Comparison of ENCODE assay signal across 1 cellular context in the genomic region with DNA sequence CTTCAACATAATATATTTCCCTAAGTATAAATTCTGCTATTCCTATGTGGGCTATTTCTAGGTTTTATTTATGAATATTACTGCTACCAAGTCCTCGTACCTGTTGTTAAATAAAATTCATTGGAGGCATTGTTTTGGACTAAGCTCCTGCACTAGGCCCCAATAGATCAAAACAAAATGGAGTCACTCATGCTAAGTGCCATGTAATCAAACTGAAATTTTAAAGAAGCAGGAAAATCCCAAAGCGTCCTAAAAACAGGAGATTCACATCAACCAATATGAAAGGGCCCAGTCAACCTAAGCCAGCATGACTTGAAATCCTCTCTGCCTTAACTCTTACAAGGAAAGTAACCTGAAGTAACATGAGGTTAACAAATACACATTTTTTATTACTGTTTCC.
A peak's percentile ranks its signal among the peaks of the same experiment; 100 is the strongest.
TF ChIP-seq lines count a peak whose summit lies in the region.

No MANE protein-coding gene starts in this region.

TF ChIP-seq in K562, 482 proteins besides CTCF, POLR2A, EP300 and RAD21 (continued from another document):
- TF ChIP-seq, protein P1, sequence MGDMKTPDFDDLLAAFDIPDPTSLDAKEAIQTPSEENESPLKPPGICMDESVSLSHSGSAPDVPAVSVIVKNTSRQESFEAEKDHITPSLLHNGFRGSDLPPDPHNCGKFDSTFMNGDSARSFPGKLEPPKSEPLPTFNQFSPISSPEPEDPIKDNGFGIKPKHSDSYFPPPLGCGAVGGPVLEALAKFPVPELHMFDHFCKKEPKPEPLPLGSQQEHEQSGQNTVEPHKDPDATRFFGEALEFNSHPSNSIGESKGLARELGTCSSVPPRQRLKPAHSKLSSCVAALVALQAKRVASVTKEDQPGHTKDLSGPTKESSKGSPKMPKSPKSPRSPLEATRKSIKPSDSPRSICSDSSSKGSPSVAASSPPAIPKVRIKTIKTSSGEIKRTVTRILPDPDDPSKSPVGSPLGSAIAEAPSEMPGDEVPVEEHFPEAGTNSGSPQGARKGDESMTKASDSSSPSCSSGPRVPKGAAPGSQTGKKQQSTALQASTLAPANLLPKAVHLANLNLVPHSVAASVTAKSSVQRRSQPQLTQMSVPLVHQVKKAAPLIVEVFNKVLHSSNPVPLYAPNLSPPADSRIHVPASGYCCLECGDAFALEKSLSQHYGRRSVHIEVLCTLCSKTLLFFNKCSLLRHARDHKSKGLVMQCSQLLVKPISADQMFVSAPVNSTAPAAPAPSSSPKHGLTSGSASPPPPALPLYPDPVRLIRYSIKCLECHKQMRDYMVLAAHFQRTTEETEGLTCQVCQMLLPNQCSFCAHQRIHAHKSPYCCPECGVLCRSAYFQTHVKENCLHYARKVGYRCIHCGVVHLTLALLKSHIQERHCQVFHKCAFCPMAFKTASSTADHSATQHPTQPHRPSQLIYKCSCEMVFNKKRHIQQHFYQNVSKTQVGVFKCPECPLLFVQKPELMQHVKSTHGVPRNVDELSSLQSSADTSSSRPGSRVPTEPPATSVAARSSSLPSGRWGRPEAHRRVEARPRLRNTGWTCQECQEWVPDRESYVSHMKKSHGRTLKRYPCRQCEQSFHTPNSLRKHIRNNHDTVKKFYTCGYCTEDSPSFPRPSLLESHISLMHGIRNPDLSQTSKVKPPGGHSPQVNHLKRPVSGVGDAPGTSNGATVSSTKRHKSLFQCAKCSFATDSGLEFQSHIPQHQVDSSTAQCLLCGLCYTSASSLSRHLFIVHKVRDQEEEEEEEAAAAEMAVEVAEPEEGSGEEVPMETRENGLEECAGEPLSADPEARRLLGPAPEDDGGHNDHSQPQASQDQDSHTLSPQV (IDR thresholded peaks at IDR 0.05) = peak; percentile 65; the same call in 1 of the 2 replicates
- TF ChIP-seq TAF7 (tag; IDR thresholded peaks at IDR 0.05) (peak; percentile 18; the same call in 1 of the 2 replicates), SLC30A9 (CRISPR knock-in tag; IDR thresholded peaks at IDR 0.05) (no peak), CXXC5 (CRISPR knock-in tag; IDR thresholded peaks at IDR 0.05) (peak; percentile 78), DIDO1 (tag; IDR thresholded peaks at IDR 0.05; ENCODE audit: low read depth) (0 out of 2 replicates have a peak, but pooled peaks have one; percentile 34), ERF (CRISPR knock-in tag; IDR thresholded peaks at IDR 0.05) (no peak), ZBTB17 (CRISPR knock-in tag; IDR thresholded peaks at IDR 0.05) (peak; percentile 90), ELF4 (CRISPR knock-in tag; IDR thresholded peaks at IDR 0.05) (peak; percentile 68; the same call in 1 of the 2 replicates), ZNF586 (CRISPR knock-in tag; conservative IDR thresholded peaks at IDR 0.05) (0 out of 2 replicates have a peak, but pooled peaks have one; percentile 47), KLF16 (IDR thresholded peaks at IDR 0.05) (no peak), BACH1 (tag; IDR thresholded peaks at IDR 0.05) (peak; percentile 62; the same call in 1 of the 2 replicates), RFX5 (IDR thresholded peaks at IDR 0.05; ENCODE audit: low read depth, low read length) (no peak), ZNF644 (tag; IDR thresholded peaks at IDR 0.05; ENCODE audit: low read depth) (peak; percentile 78; the same call in 1 of the 2 replicates), FOXA1 (IDR thresholded peaks at IDR 0.05; ENCODE audit: borderline replicate concordance) (no peak), MAZ (CRISPR knock-in tag; conservative IDR thresholded peaks at IDR 0.05 in 1 of 2, IDR thresholded peaks at IDR 0.05 in 1 of 2) (0 out of 4 replicates have a peak, but pooled peaks of 1 of the 2 experiments have one; percentile 21), ZNF311 (CRISPR knock-in tag; IDR thresholded peaks at IDR 0.05) (peak; percentile 86), ZNF583 (CRISPR knock-in tag; IDR thresholded peaks at IDR 0.05) (no peak), KLF6 (CRISPR knock-in tag; IDR thresholded peaks at IDR 0.05; ENCODE audit: borderline replicate concordance) (peak; percentile 80; the same call in 1 of the 2 replicates), ZNF324 (CRISPR knock-in tag; IDR thresholded peaks at IDR 0.05) (0 out of 2 replicates have a peak, but pooled peaks have one; percentile 28), MYC (IDR thresholded peaks at IDR 0.05; ENCODE audit: low read depth, low read length) (no peak), MYC (CRISPR knock-in tag; IDR thresholded peaks at IDR 0.05; ENCODE audit: borderline replicate concordance, low read depth) (no peak), ZNF316 (IDR thresholded peaks at IDR 0.05) (no peak), DMBX1 (CRISPR knock-in tag; IDR thresholded peaks at IDR 0.05; ENCODE audit: borderline replicate concordance) (peak; percentile 99), ZNF23 (CRISPR knock-in tag; IDR thresholded peaks at IDR 0.05) (peak; percentile 81), DDX20 (tag; IDR thresholded peaks at IDR 0.05; ENCODE audit: low read depth) (peak; percentile 94), PCBP1 (IDR thresholded peaks at IDR 0.05; ENCODE audit: low read depth, low read length, poor library complexity, severe bottlenecking) (no peak), ZNF79 (CRISPR knock-in tag; IDR thresholded peaks at IDR 0.05; ENCODE audit: low read depth) (peak; percentile 73), PTTG1 (tag; IDR thresholded peaks at IDR 0.05; ENCODE audit: low read depth) (0 out of 2 replicates have a peak, but pooled peaks have one; percentile 59), MECOM (CRISPR knock-in tag; IDR thresholded peaks at IDR 0.05) (peak; percentile 75; the same call in 1 of the 2 replicates), CHD4 (IDR thresholded peaks at IDR 0.05; ENCODE audit: insufficient read depth, insufficient replicate concordance, low read depth, low read length, poor library complexity, severe bottlenecking) (no peak), ZNF24 (IDR thresholded peaks at IDR 0.05) (no peak)
- TF ChIP-seq, protein P2, sequence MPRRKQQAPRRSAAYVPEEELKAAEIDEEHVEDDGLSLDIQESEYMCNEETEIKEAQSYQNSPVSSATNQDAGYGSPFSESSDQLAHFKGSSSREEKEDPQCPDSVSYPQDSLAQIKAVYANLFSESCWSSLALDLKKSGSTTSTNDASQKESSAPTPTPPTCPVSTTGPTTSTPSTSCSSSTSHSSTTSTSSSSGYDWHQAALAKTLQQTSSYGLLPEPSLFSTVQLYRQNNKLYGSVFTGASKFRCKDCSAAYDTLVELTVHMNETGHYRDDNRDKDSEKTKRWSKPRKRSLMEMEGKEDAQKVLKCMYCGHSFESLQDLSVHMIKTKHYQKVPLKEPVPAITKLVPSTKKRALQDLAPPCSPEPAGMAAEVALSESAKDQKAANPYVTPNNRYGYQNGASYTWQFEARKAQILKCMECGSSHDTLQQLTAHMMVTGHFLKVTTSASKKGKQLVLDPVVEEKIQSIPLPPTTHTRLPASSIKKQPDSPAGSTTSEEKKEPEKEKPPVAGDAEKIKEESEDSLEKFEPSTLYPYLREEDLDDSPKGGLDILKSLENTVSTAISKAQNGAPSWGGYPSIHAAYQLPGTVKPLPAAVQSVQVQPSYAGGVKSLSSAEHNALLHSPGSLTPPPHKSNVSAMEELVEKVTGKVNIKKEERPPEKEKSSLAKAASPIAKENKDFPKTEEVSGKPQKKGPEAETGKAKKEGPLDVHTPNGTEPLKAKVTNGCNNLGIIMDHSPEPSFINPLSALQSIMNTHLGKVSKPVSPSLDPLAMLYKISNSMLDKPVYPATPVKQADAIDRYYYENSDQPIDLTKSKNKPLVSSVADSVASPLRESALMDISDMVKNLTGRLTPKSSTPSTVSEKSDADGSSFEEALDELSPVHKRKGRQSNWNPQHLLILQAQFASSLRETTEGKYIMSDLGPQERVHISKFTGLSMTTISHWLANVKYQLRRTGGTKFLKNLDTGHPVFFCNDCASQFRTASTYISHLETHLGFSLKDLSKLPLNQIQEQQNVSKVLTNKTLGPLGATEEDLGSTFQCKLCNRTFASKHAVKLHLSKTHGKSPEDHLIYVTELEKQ (CRISPR knock-in tag; IDR thresholded peaks at IDR 0.05) = peak; percentile 85
- TF ChIP-seq, protein P3, sequence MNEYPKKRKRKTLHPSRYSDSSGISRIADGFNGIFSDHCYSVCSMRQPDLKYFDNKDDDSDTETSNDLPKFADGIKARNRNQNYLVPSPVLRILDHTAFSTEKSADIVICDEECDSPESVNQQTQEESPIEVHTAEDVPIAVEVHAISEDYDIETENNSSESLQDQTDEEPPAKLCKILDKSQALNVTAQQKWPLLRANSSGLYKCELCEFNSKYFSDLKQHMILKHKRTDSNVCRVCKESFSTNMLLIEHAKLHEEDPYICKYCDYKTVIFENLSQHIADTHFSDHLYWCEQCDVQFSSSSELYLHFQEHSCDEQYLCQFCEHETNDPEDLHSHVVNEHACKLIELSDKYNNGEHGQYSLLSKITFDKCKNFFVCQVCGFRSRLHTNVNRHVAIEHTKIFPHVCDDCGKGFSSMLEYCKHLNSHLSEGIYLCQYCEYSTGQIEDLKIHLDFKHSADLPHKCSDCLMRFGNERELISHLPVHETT (CRISPR knock-in tag; conservative IDR thresholded peaks at IDR 0.05 in 1 of 2, IDR thresholded peaks at IDR 0.05 in 1 of 2) = peak in 1 of 2 experiments; percentile 84; a peak in 2 of 4 replicates
- TF ChIP-seq, protein P4, sequence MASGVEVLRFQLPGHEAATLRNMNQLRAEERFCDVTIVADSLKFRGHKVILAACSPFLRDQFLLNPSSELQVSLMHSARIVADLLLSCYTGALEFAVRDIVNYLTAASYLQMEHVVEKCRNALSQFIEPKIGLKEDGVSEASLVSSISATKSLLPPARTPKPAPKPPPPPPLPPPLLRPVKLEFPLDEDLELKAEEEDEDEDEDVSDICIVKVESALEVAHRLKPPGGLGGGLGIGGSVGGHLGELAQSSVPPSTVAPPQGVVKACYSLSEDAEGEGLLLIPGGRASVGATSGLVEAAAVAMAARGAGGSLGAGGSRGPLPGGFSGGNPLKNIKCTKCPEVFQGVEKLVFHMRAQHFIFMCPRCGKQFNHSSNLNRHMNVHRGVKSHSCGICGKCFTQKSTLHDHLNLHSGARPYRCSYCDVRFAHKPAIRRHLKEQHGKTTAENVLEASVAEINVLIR (CRISPR knock-in tag; IDR thresholded peaks at IDR 0.05) = peak; percentile 79
- TF ChIP-seq, protein P5, sequence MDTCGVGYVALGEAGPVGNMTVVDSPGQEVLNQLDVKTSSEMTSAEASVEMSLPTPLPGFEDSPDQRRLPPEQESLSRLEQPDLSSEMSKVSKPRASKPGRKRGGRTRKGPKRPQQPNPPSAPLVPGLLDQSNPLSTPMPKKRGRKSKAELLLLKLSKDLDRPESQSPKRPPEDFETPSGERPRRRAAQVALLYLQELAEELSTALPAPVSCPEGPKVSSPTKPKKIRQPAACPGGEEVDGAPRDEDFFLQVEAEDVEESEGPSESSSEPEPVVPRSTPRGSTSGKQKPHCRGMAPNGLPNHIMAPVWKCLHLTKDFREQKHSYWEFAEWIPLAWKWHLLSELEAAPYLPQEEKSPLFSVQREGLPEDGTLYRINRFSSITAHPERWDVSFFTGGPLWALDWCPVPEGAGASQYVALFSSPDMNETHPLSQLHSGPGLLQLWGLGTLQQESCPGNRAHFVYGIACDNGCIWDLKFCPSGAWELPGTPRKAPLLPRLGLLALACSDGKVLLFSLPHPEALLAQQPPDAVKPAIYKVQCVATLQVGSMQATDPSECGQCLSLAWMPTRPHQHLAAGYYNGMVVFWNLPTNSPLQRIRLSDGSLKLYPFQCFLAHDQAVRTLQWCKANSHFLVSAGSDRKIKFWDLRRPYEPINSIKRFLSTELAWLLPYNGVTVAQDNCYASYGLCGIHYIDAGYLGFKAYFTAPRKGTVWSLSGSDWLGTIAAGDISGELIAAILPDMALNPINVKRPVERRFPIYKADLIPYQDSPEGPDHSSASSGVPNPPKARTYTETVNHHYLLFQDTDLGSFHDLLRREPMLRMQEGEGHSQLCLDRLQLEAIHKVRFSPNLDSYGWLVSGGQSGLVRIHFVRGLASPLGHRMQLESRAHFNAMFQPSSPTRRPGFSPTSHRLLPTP (IDR thresholded peaks at IDR 0.05; ENCODE audit: borderline replicate concordance, extremely low read depth, insufficient read length) = no peak
- TF ChIP-seq, protein P6, sequence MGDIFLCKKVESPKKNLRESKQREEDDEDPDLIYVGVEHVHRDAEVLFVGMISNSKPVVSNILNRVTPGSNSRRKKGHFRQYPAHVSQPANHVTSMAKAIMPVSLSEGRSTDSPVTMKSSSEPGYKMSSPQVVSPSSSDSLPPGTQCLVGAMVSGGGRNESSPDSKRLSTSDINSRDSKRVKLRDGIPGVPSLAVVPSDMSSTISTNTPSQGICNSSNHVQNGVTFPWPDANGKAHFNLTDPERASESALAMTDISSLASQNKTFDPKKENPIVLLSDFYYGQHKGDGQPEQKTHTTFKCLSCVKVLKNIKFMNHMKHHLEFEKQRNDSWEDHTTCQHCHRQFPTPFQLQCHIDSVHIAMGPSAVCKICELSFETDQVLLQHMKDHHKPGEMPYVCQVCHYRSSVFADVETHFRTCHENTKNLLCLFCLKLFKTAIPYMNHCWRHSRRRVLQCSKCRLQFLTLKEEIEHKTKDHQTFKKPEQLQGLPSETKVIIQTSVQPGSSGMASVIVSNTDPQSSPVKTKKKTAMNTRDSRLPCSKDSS (IDR thresholded peaks at IDR 0.05; ENCODE audit: low read depth, partially characterized antibody) = no peak
- TF ChIP-seq, protein P7, sequence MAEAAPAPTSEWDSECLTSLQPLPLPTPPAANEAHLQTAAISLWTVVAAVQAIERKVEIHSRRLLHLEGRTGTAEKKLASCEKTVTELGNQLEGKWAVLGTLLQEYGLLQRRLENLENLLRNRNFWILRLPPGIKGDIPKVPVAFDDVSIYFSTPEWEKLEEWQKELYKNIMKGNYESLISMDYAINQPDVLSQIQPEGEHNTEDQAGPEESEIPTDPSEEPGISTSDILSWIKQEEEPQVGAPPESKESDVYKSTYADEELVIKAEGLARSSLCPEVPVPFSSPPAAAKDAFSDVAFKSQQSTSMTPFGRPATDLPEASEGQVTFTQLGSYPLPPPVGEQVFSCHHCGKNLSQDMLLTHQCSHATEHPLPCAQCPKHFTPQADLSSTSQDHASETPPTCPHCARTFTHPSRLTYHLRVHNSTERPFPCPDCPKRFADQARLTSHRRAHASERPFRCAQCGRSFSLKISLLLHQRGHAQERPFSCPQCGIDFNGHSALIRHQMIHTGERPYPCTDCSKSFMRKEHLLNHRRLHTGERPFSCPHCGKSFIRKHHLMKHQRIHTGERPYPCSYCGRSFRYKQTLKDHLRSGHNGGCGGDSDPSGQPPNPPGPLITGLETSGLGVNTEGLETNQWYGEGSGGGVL (CRISPR knock-in tag; IDR thresholded peaks at IDR 0.05) = peak; percentile 55; the same call in 1 of the 2 replicates
- TF ChIP-seq, protein P8, sequence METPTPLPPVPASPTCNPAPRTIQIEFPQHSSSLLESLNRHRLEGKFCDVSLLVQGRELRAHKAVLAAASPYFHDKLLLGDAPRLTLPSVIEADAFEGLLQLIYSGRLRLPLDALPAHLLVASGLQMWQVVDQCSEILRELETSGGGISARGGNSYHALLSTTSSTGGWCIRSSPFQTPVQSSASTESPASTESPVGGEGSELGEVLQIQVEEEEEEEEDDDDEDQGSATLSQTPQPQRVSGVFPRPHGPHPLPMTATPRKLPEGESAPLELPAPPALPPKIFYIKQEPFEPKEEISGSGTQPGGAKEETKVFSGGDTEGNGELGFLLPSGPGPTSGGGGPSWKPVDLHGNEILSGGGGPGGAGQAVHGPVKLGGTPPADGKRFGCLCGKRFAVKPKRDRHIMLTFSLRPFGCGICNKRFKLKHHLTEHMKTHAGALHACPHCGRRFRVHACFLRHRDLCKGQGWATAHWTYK (CRISPR knock-in tag; IDR thresholded peaks at IDR 0.05) = 0 out of 2 replicates have a peak, but pooled peaks have one; percentile 34
